Comparison of ENCODE assay signal across 6 cellular contexts in the genomic region with DNA sequence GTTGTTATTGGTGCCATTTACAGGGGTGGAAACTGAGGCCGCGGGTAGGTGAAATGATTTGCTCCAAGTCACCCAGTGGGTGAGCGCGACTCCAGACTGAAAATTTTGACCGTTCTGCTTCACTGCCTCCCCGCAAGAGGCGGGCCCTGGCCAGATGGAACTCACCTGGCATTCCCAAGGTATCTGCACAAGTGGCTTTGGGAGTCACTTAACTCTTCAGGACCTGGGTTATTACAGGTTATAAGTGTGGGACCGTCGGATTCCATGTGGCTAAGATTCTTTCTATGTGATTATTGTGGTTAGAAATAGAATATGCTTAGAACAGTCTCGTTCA. TPM values are rescaled to one million over a fixed set of nuclear protein-coding genes. Genes with fewer than 3 reads are reported as not detected.
DNase-seq lines count a peak whose midpoint lies in the region; ATAC-seq and TF ChIP-seq lines count a peak whose summit lies in the region.

No MANE protein-coding gene starts in this region.

- peak overlapping the region; percentile 89 to 97 for H3K4me3 ChIP-seq in ascending aorta

- peak overlapping the region; percentile 91 to 99 (median 96) for H3K4me3 Mint-ChIP-seq in naive B cell

- no peaks in the 10 kb centered on the region for H3K36me3 ChIP-seq in ascending aorta

- peaks cover 0 to 4% (median 0%) of the 10 kb centered on the region in 7 donors for H3K9me3 Mint-ChIP-seq in naive B cell

- DNase-seq in ascending aorta (ENCODE audit: low spot score in 2 of 2) (no peak), naive B cell (no peak), NCI-H345 treated with DMSO at 0.1 percent for 48 hours (lab: John Stamatoyannopoulos, UW; ENCODE audit: unreplicated experiment) (no peak), inferior parietal cortex (ENCODE audit: extremely low spot score) (no peak)

- TF ChIP-seq CTCF in ascending aorta (IDR thresholded peaks at IDR 0.05) = no peak

- H3K27ac ChIP-seq in ascending aorta = peak overlapping the region; percentile 62 to 69

- H3K27ac Mint-ChIP-seq in naive B cell = peak overlapping the region in 5 of 6 donors; percentile 53 to 100 (median 83)

- H3K4me1 ChIP-seq in ascending aorta = peaks cover 4 to 5% of the 10 kb centered on the region in 2 donors

- ATAC-seq in HG03520 (IDR thresholded peaks at IDR 0.05; ENCODE audit: unreplicated experiment) = peak; percentile 4
- no peak for ATAC-seq in naive B cell (ENCODE audit: low read depth in 2 of 2)
- no peak for ATAC-seq in HG02588 (IDR thresholded peaks at IDR 0.05; ENCODE audit: unreplicated experiment)

- no peaks in the 10 kb centered on the region for H3K27me3 Mint-ChIP-seq in naive B cell

- H3K36me3 Mint-ChIP-seq in naive B cell = peaks cover 0 to 4% of the 10 kb centered on the region in 2 donors

- peaks cover 12 to 46% (median 17%) of the 10 kb centered on the region in 3 donors for H3K4me1 Mint-ChIP-seq in naive B cell

- H3K9me3 ChIP-seq in ascending aorta = no peaks in the 10 kb centered on the region

- intact Hi-C loops in ascending aorta (cut with DNase I) = loop anchor here (10.0 kb wide), 1 partner anchor 163 kb away; no protein-coding TSS in a partner anchor

- H3K27me3 ChIP-seq in ascending aorta = no peaks in the 10 kb centered on the region

RNA-seq across cellular contexts. Expression of a gene that starts 0.6 kb away (rescaled TPM):
- 113 TPM for total RNA-seq in ascending aorta
- 1 to 10 TPM; 3.9 to 8.0 (median 5.0) TPM for polyA plus RNA-seq in naive B cell (ENCODE audit: low read depth in 6 of 6)

RNA-seq across cellular contexts. Expression of a gene that starts 6.4 kb away (rescaled TPM):
- total RNA-seq in ascending aorta = not detected
- polyA plus RNA-seq in naive B cell (ENCODE audit: low read depth in 6 of 6) = not detected

RNA-seq across cellular contexts. Expression of a gene that starts 31.8 kb away (rescaled TPM):
- total RNA-seq in ascending aorta = not detected
- polyA plus RNA-seq in naive B cell (ENCODE audit: low read depth in 6 of 6) = not detected

RNA-seq across cellular contexts. Expression of a gene that starts 37.5 kb away (rescaled TPM):
- total RNA-seq in ascending aorta = 275 TPM
- polyA plus RNA-seq in naive B cell (ENCODE audit: low read depth in 6 of 6) = 100 to 1,000 TPM; 111 to 156 (median 127) TPM

RNA-seq across cellular contexts. Expression of a gene that starts 45.0 kb away (rescaled TPM):
- total RNA-seq in ascending aorta = not detected
- polyA plus RNA-seq in naive B cell (ENCODE audit: low read depth in 6 of 6) = 1 to 10 TPM in 5 of 6 donors, under 1 TPM in 1; 0.89 to 5.3 (median 1.3) TPM
